In genomic region chr7:150313367-150313809, GRCh38 we compare ENCODE assay signal across 2 cellular contexts.
TF ChIP-seq lines count a peak whose summit lies in the region.

No MANE protein-coding gene starts in this region.

TF ChIP-seq in HCT116, 20 proteins besides CTCF, POLR2A, EP300 and RAD21:
- no peak for TF ChIP-seq ZBTB33 (IDR thresholded peaks at IDR 0.05; ENCODE audit: extremely low read depth, insufficient replicate concordance, low read length)
- no peak for TF ChIP-seq POLR2AphosphoS5 (IDR thresholded peaks at IDR 0.05; ENCODE audit: low read depth, low read length)
- TF ChIP-seq REST (IDR thresholded peaks at IDR 0.05; ENCODE audit: low read depth), result no peak
- TF ChIP-seq TCF7L2 (IDR thresholded peaks at IDR 0.05; ENCODE audit: borderline replicate concordance, extremely low read depth, insufficient read depth, insufficient read length), result no peak
- no peak for TF ChIP-seq JUND (IDR thresholded peaks at IDR 0.05)
- TF ChIP-seq ELF1 (IDR thresholded peaks at IDR 0.05; ENCODE audit: borderline replicate concordance, low read depth), result no peak
- TF ChIP-seq MAX (IDR thresholded peaks at IDR 0.05), result no peak
- TF ChIP-seq YY1 (IDR thresholded peaks at IDR 0.05; ENCODE audit: extremely low read depth, insufficient replicate concordance, low read depth, low read length), result no peak
- TF ChIP-seq SRF (IDR thresholded peaks at IDR 0.05; ENCODE audit: low read depth), result no peak
- TF ChIP-seq EZH2 (IDR thresholded peaks at IDR 0.05), result no peak
- TF ChIP-seq SP1 (IDR thresholded peaks at IDR 0.05; ENCODE audit: low read depth), result no peak
- TF ChIP-seq ZFX (IDR thresholded peaks at IDR 0.05), result no peak
- no peak for TF ChIP-seq CEBPB (IDR thresholded peaks at IDR 0.05; ENCODE audit: low read depth)
- TF ChIP-seq FOSL1 (IDR thresholded peaks at IDR 0.05; ENCODE audit: low read depth), result no peak
- no peak for TF ChIP-seq ZNF274 (IDR thresholded peaks at IDR 0.05; ENCODE audit: low read depth, low read length)
- TF ChIP-seq, protein P1, sequence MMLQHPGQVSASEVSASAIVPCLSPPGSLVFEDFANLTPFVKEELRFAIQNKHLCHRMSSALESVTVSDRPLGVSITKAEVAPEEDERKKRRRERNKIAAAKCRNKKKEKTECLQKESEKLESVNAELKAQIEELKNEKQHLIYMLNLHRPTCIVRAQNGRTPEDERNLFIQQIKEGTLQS (IDR thresholded peaks at IDR 0.05), result no peak
- TF ChIP-seq SIN3A (IDR thresholded peaks at IDR 0.05; ENCODE audit: low read depth), result no peak
TF ChIP-seq in HCT116: peak in this region for 0.

TF ChIP-seq in H1, 55 proteins besides CTCF, POLR2A, EP300 and RAD21:
- no peak for TF ChIP-seq BCL11A (IDR thresholded peaks at IDR 0.05; ENCODE audit: low read depth in 2 of 2, low read length in 2 of 2)
- TF ChIP-seq SIN3A (conservative IDR thresholded peaks at IDR 0.05 in 1 of 2, IDR thresholded peaks at IDR 0.05 in 1 of 2; ENCODE audit: low read depth in 1 of 2, low read length in 2 of 2), result no peak
- no peak for TF ChIP-seq HDAC2 (IDR thresholded peaks at IDR 0.05; ENCODE audit: borderline replicate concordance in 1 of 2, low read depth in 2 of 2, low read length in 2 of 2)
- no peak for TF ChIP-seq E2F6 (IDR thresholded peaks at IDR 0.05)
- TF ChIP-seq, protein P1 (IDR thresholded peaks at IDR 0.05; ENCODE audit: insufficient read depth, low read depth, low read length), result no peak
- TF ChIP-seq SUZ12 (IDR thresholded peaks at IDR 0.05; ENCODE audit: low read length), result no peak
- TF ChIP-seq KDM4A (IDR thresholded peaks at IDR 0.05; ENCODE audit: low read depth, low read length, severe bottlenecking), result no peak
- no peak for TF ChIP-seq MAFK (IDR thresholded peaks at IDR 0.05; ENCODE audit: low read depth, low read length)
- TF ChIP-seq CHD7 (IDR thresholded peaks at IDR 0.05; ENCODE audit: insufficient replicate concordance, low read length), result no peak
- no peak for TF ChIP-seq CTBP2 (IDR thresholded peaks at IDR 0.05; ENCODE audit: borderline replicate concordance, insufficient read depth, insufficient read length, low read length)
- no peak for TF ChIP-seq SAP30 (IDR thresholded peaks at IDR 0.05; ENCODE audit: insufficient read depth, insufficient replicate concordance, low read length)
- no peak for TF ChIP-seq RXRA (IDR thresholded peaks at IDR 0.05; ENCODE audit: insufficient read depth, low read depth, low read length)
- TF ChIP-seq SP2 (IDR thresholded peaks at IDR 0.05; ENCODE audit: low read length), result no peak
- TF ChIP-seq RBBP5 (IDR thresholded peaks at IDR 0.05; ENCODE audit: borderline replicate concordance, low read depth, low read length), result no peak
- TF ChIP-seq TEAD4 (IDR thresholded peaks at IDR 0.05; ENCODE audit: low read depth, low read length), result no peak
